In the genomic region with DNA sequence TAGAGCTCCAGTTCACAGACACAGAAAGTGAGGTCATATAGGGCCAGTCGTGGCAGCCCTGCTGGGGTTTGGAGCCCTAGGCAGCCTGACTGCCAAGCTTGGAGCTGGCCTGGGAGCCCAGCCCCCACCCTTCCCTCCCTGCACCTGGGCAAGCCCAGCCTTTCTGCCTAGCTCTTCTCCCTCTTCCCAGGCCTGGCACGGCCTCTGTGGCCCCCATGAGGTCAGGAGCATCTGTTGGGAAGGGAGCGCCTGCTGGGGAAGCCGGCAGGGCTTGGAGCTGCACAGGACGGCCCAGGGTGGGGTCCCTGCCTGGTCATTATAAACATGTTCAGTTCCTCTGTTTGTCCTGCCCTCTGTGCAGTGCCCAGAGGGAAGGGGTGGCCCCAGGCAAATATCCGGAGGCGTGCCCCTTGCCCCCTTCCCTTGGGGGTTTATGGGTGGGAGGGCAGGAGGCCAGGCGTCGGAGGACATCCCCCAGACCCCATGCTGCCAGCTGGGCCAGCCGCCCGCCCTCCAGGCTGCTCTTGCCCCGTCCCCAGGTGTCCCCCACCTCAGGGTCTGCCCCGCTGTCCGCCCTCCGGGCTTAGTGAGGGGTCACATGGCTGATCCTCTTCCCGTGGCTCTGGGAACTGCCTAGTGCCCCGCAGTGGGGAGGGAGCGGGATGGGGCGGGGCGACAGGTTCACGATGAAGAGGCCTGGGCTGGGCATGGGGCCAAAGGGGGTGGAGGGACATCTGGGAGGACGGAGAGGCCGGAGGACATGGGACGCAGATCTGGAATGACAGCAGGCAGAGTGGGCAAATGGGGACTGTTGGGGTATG, we compare ENCODE assay signal across 10 cellular contexts. TPM values are rescaled to one million over a fixed set of nuclear protein-coding genes. Genes with fewer than 3 reads are reported as not detected.
DNase-seq lines count a peak whose midpoint lies in the region; ATAC-seq and TF ChIP-seq lines count a peak whose summit lies in the region.
"Had no signal": no experiment of that assay in that cellular context is flagged by ENCODE, and none has a peak within 500 bp of the region (broad histone marks: within the 10 kb centered on the region; RNA-seq: fewer than 3 reads in every experiment).

No MANE protein-coding gene starts in this region.

- H2BK5ac ChIP-seq in IMR-90 (ENCODE audit: low read depth, low read length, poor library complexity, severe bottlenecking): no peak overlapping the region

- no peak overlapping the region for H3K23ac ChIP-seq in IMR-90 (ENCODE audit: low read depth, low read length)

- H3K4me3 ChIP-seq in IMR-90 (ENCODE audit: insufficient read depth, low read depth, low read length): no peak overlapping the region
- peak overlapping the region in 1 of 4 donors; percentile 8 for H3K4me3 ChIP-seq in adrenal gland
- peak overlapping the region in 2 of 8 donors; percentile 14 to 34 for H3K4me3 ChIP-seq in spleen

- no peak overlapping the region for H3K9ac ChIP-seq in IMR-90 (ENCODE audit: low read depth, low read length)

- H2AFZ ChIP-seq in IMR-90 (replicated peaks; ENCODE audit: low read length, poor library complexity): peak overlapping the region; percentile 32

- no TSS peak for BruUV-seq in IMR-90 (replicated peaks; lab: Mats Ljungman, UMichigan)

- H2AK9ac ChIP-seq in IMR-90 (replicated peaks; ENCODE audit: low read depth, low read length, poor library complexity): peak overlapping the region; percentile 28

- H3K36me3 ChIP-seq in IMR-90 (ENCODE audit: control insufficient read depth, insufficient read depth, low read length): peaks cover 21% of the 10 kb centered on the region
- H3K36me3 ChIP-seq in adrenal gland (replicated peaks in 1 of 2): no peaks in the 10 kb centered on the region
- peaks cover 0 to 40% (median 19%) of the 10 kb centered on the region in 6 donors for H3K36me3 ChIP-seq in spleen

- H3K56ac ChIP-seq in IMR-90 (ENCODE audit: extremely low read depth, insufficient read depth, low read length): no peak overlapping the region

- no peak overlapping the region; the same call in 1 of the 2 replicates for H2AK5ac ChIP-seq in IMR-90 (ENCODE audit: low read depth, low read length)

- TF ChIP-seq RAD21 in IMR-90 (IDR thresholded peaks at IDR 0.05; ENCODE audit: low read length): no peak

- no peak overlapping the region for H3K4me2 ChIP-seq in IMR-90 (ENCODE audit: low read depth, low read length)

- dilution Hi-C loops in IMR-90 (cut with HindIII; ENCODE audit: low sequenced_read_pairs, unreplicated experiment): no loop called here

- H3K79me1 ChIP-seq in IMR-90 (ENCODE audit: low read depth in 1 of 2, low read length in 2 of 2): peaks cover 14 to 52% of the 10 kb centered on the region in 2 experiments

- H3K4me1 ChIP-seq in IMR-90 (ENCODE audit: control insufficient read depth, insufficient read depth, low read length): no peaks in the 10 kb centered on the region
- peaks cover 15 to 17% of the 10 kb centered on the region in 2 donors for H3K4me1 ChIP-seq in adrenal gland (replicated peaks in 1 of 2)
- H3K4me1 ChIP-seq in spleen: peaks cover 0 to 35% (median 14%) of the 10 kb centered on the region in 6 donors

- H4K20me1 ChIP-seq in IMR-90 (ENCODE audit: insufficient read depth, low read length): peaks cover 33% of the 10 kb centered on the region

- H4K91ac ChIP-seq in IMR-90 (ENCODE audit: insufficient read depth, low read depth, low read length): no peak overlapping the region

- H3K4ac ChIP-seq in IMR-90 (ENCODE audit: low read depth, low read length): no peak overlapping the region

- ATAC-seq in IMR-90 (ENCODE audit: low read depth): no peak

- TF ChIP-seq POLR2A in IMR-90 (IDR thresholded peaks at IDR 0.05; ENCODE audit: low read depth, low read length): no peak
- no peak for TF ChIP-seq POLR2A in adrenal gland (IDR thresholded peaks at IDR 0.05)
- TF ChIP-seq POLR2A in spleen (IDR thresholded peaks at IDR 0.05): no peak

- H3K14ac ChIP-seq in IMR-90 (replicated peaks; ENCODE audit: low read depth, low read length): no peak overlapping the region

- TF ChIP-seq CTCF in IMR-90 (conservative IDR thresholded peaks at IDR 0.05; ENCODE audit: low read depth, low read length) (no peak), adrenal gland (IDR thresholded peaks at IDR 0.05) (no peak), spleen (IDR thresholded peaks at IDR 0.05 in 8 of 11, conservative IDR thresholded peaks at IDR 0.05 in 3 of 11) (no peak)

- intact Hi-C loops in IMR-90 (cut with micrococcal nuclease): no loop called here
- intact Hi-C loops in adrenal gland (cut with DNase I): no loop called here
- intact Hi-C loops in spleen (cut with DNase I; ENCODE audit: low total_unique reads): no loop called here

- POLR2A ChIA-PET in IMR-90 (lab: Charles Lee; ENCODE audit: unreplicated experiment) (no interaction called here), HEK293T (lab: Yijun Ruan, JAX) (no interaction called here)

- H2BK15ac ChIP-seq in IMR-90 (ENCODE audit: low read depth, low read length): no peak overlapping the region

- no peaks in the 10 kb centered on the region for H3K27me3 ChIP-seq in IMR-90 (ENCODE audit: control insufficient read depth, insufficient read depth, low read length)
- no peaks in the 10 kb centered on the region for H3K27me3 ChIP-seq in adrenal gland
- no peaks in the 10 kb centered on the region for H3K27me3 ChIP-seq in spleen (replicated peaks in 1 of 7)

- H3K18ac ChIP-seq in IMR-90 (ENCODE audit: low read depth, low read length): no peak overlapping the region

- H3K27ac ChIP-seq in IMR-90 (ENCODE audit: insufficient read depth, low read length) (no peak overlapping the region), adrenal gland (peak overlapping the region in 2 of 5 donors; percentile 7 to 37), spleen (peak overlapping the region in 7 of 8 donors; percentile 32 to 74 (median 51))

- H2BK20ac ChIP-seq in IMR-90 (ENCODE audit: low read depth, low read length): no peak overlapping the region

- H3K9me3 ChIP-seq in IMR-90 (ENCODE audit: control insufficient read depth, insufficient read depth, low read length): no peaks in the 10 kb centered on the region
- no peaks in the 10 kb centered on the region for H3K9me3 ChIP-seq in adrenal gland (replicated peaks in 1 of 3)
- no peaks in the 10 kb centered on the region for H3K9me3 ChIP-seq in spleen

- in situ Hi-C loops in IMR-90 (cut with MboI; ENCODE audit: low sequenced_read_pairs): no loop called here

- WGBS in IMR-90 (ENCODE audit: extremely low coverage in 2 of 2, insufficient read length in 1 of 2), 2 experiments: 65% methylated on average over 8 of the region's 24 CpGs; no CpG with 5 or more reads in 1 of the 2 experiments
- 17 to 46% (median 28%) methylated on average over 10 to 24 of the region's 24 CpGs for WGBS in adrenal gland, 4 donors
- WGBS in spleen, 5 donors: 62 to 80% (median 76%) methylated on average over 14 to 24 of the region's 24 CpGs

- H2BK120ac ChIP-seq in IMR-90 (ENCODE audit: low read depth, low read length): no peak overlapping the region

- peaks cover 6% of the 10 kb centered on the region; the same call in 1 of the 2 replicates for H3K9me1 ChIP-seq in IMR-90 (ENCODE audit: insufficient read depth, low read length)

- no peak overlapping the region for H4K8ac ChIP-seq in IMR-90 (ENCODE audit: low read depth in 2 of 2, low read length in 2 of 2)

- no peak overlapping the region for H4K5ac ChIP-seq in IMR-90 (ENCODE audit: low read depth, low read length)

- no peak for DNase-seq in IMR-90
- peak; percentile 90 to 95 (median 93) for DNase-seq in adrenal gland
- peak; percentile 8 for DNase-seq in iris pigment epithelial cell (ENCODE audit: low read depth)
- peak; percentile 87 for DNase-seq in spleen
- DNase-seq in AML-193 (lab: John Stamatoyannopoulos, UW): no peak
- DNase-seq in RPMI8226: no peak
- DNase-seq in NCI-H82 treated with DMSO at 0.1 percent for 48 hours (lab: John Stamatoyannopoulos, UW; ENCODE audit: unreplicated experiment): no peak
- no peak for DNase-seq in HEK293T (ENCODE audit: extremely low spot score)
- DNase-seq: activated T-cell treated with anti-CD3 and anti-CD28 coated beads, Interleukin-2, amount 50 U/mL, for 24 hours had no signal

- CTCF ChIA-PET in IMR-90 (lab: Yijun Ruan, JAX) (interaction anchor here (0.6 kb wide), 1 partner anchor 10 kb away, joined by 3 read pairs; no protein-coding TSS in a partner anchor), HEK293T (lab: Yijun Ruan, JAX) (no interaction called here)

TF ChIP-seq in IMR-90, 13 proteins besides CTCF, POLR2A, EP300 and RAD21 (continues in another document):
- no peak for TF ChIP-seq RCOR1 (IDR thresholded peaks at IDR 0.05; ENCODE audit: insufficient replicate concordance, low read length)
- TF ChIP-seq FOS (IDR thresholded peaks at IDR 0.05; ENCODE audit: low read depth, low read length): no peak
- no peak for TF ChIP-seq RFX5 (IDR thresholded peaks at IDR 0.05; ENCODE audit: low read depth, low read length)

TF ChIP-seq in HEK293T, 16 proteins besides CTCF, POLR2A, EP300 and RAD21 (continues in another document):
- TF ChIP-seq L3MBTL2 (conservative IDR thresholded peaks at IDR 0.05): no peak
- no peak for TF ChIP-seq ZNF384 (IDR thresholded peaks at IDR 0.05)
- TF ChIP-seq BHLHE40 (IDR thresholded peaks at IDR 0.05; ENCODE audit: borderline replicate concordance): no peak
- no peak for TF ChIP-seq SP1 (IDR thresholded peaks at IDR 0.05)
- no peak for TF ChIP-seq SUZ12 (IDR thresholded peaks at IDR 0.05)
- no peak for TF ChIP-seq FOXK2 (IDR thresholded peaks at IDR 0.05)

RNA-seq across cellular contexts. Expression of a gene that starts 30.0 kb away (rescaled TPM):
- total RNA-seq in IMR-90 (2012; rRNA removed) (not detected in 2 replicates), adrenal gland (under 1 TPM in 2 of 8 donors, not detected in 6; 0.11 TPM), spleen (under 1 TPM in 2 of 7 donors, not detected in 5; 0.13 to 0.28 TPM)
- polyA plus RNA-seq in IMR-90 (2012; rRNA removed) (not detected in 2 replicates), adrenal gland (under 1 TPM in 2 of 3 donors, not detected in 1; 0.10 to 0.32 TPM), spleen (1 to 10 TPM in 1 of 3 donors, under 1 TPM in 2; 0.12 to 1.7 (median 0.19) TPM)
- polyA plus RNA-seq in IMR-90 (2012; cell fraction: cytosol; rRNA removed): not detected in 2 replicates
- polyA plus RNA-seq in IMR-90 (2012; cell fraction: nucleus; rRNA removed; ENCODE audit: low replicate concordance): 0.02 and 0.03 TPM in 2 replicates
- polyA plus RNA-seq: neural cell had no signal

RNA-seq across cellular contexts. Expression of a gene that starts 37.3 kb away (rescaled TPM):
- total RNA-seq in IMR-90 (2012; rRNA removed): not detected in 2 replicates
- not detected in 2 replicates for polyA plus RNA-seq in IMR-90 (2012; rRNA removed)
- polyA plus RNA-seq in IMR-90 (2012; cell fraction: cytosol; rRNA removed): not detected in 2 replicates
- polyA plus RNA-seq in IMR-90 (2012; cell fraction: nucleus; rRNA removed; ENCODE audit: low replicate concordance): not detected in 2 replicates
- total RNA-seq in adrenal gland: under 1 TPM in 2 of 8 donors, not detected in 6; 0.43 to 0.76 TPM
- not detected for polyA plus RNA-seq in adrenal gland
- total RNA-seq in spleen: not detected
- not detected for polyA plus RNA-seq in spleen
- polyA plus RNA-seq: neural cell had no signal

RNA-seq across cellular contexts. Expression of a gene that starts 41.2 kb away (rescaled TPM):
- total RNA-seq in IMR-90 (2012; rRNA removed) (2.0 and 2.8 TPM in 2 replicates), adrenal gland (10 to 100 TPM; 14.7 to 61.0 (median 24.6) TPM), spleen (10 to 100 TPM in 6 of 7 donors, 1 to 10 TPM in 1; 9.5 to 27.8 (median 19.8) TPM)
- polyA plus RNA-seq in IMR-90 (2012; rRNA removed) (27.2 and 35.5 TPM in 2 replicates), adrenal gland (10 to 100 TPM in 2 of 3 donors, 1 to 10 TPM in 1; 7.2 to 33.1 (median 27.5) TPM), spleen (10 to 100 TPM in 1 of 3 donors, 1 to 10 TPM in 2; 5.2 to 13.4 (median 7.7) TPM)
- polyA plus RNA-seq in IMR-90 (2012; cell fraction: cytosol; rRNA removed): 52.9 and 64.1 TPM in 2 replicates
- 26.9 and 44.9 TPM in 2 replicates for polyA plus RNA-seq in IMR-90 (2012; cell fraction: nucleus; rRNA removed; ENCODE audit: low replicate concordance)

Comparison
In these comparisons a context has a peak if more than half of its experiments do, and no peak if none do; other contexts are left out.
1. DNase-seq: peak in adrenal gland (7 of 7), iris pigment epithelial cell (single experiment) and spleen (single experiment); none in IMR-90 (single experiment), AML-193 (0 of 2), RPMI8226 (single experiment), NCI-H82 treated with DMSO at 0.1 percent for 48 hours (single experiment) and HEK293T (single experiment).